ENCODE assay signal across 11 cellular contexts in genomic region chr13:78382481-78382880, GRCh38.
"Had no signal": no experiment of that assay in that cellular context is flagged by ENCODE, and none has a peak within 500 bp of the region (broad histone marks: within the 10 kb centered on the region; RNA-seq: fewer than 3 reads in every experiment).

No MANE protein-coding gene starts in this region.

- H3K4me1 Mint-ChIP-seq: activated CD4-positive, alpha-beta memory T cell treated with anti-CD3 and anti-CD28 coated beads, Interleukin-2, amount 10 ng/mL, durations not matched to agents 7 days and 5 days; activated naive CD8-positive, alpha-beta T cell treated with anti-CD3 and anti-CD28 coated beads, Interleukin-2, amount 10 ng/mL, durations not matched to agents 7 days and 5 days; nephron had no signal

- H3K4me3 Mint-ChIP-seq: activated CD4-positive, alpha-beta memory T cell treated with anti-CD3 and anti-CD28 coated beads, Interleukin-2, amount 10 ng/mL, durations not matched to agents 7 days and 5 days; activated naive CD8-positive, alpha-beta T cell treated with anti-CD3 and anti-CD28 coated beads, Interleukin-2, amount 10 ng/mL, durations not matched to agents 7 days and 5 days; activated T-cell treated with anti-CD3 and anti-CD28 coated beads, Interleukin-2, amount 50 U/mL, for 72 hours; nephron; type B pancreatic cell had no signal

- H3K36me3 Mint-ChIP-seq: activated naive CD8-positive, alpha-beta T cell treated with anti-CD3 and anti-CD28 coated beads, Interleukin-2, amount 10 ng/mL, durations not matched to agents 7 days and 5 days; type B pancreatic cell had no signal

- H3K27ac Mint-ChIP-seq: activated CD4-positive, alpha-beta memory T cell treated with anti-CD3 and anti-CD28 coated beads, Interleukin-2, amount 10 ng/mL, durations not matched to agents 7 days and 5 days; activated naive CD8-positive, alpha-beta T cell treated with anti-CD3 and anti-CD28 coated beads, Interleukin-2, amount 10 ng/mL, durations not matched to agents 7 days and 5 days; activated T-cell treated with anti-CD3 and anti-CD28 coated beads, Interleukin-2, amount 50 U/mL, for 72 hours; nephron; type B pancreatic cell had no signal

- DNase-seq: activated CD4-positive, alpha-beta memory T cell treated with anti-CD3 and anti-CD28 coated beads, Interleukin-2, amount 10 ng/mL, durations not matched to agents 7 days and 5 days; activated naive CD8-positive, alpha-beta T cell treated with anti-CD3 and anti-CD28 coated beads, Interleukin-2, amount 10 ng/mL, durations not matched to agents 7 days and 5 days; activated T-cell treated with anti-CD3 and anti-CD28 coated beads, Interleukin-2, amount 50 U/mL, for 72 hours; aorta; foreskin fibroblast; mesenchymal stem cell; stimulated activated CD4-positive, alpha-beta T cell treated with anti-CD3 and anti-CD28 coated beads, Interleukin-2, amount 100 ng/mL, for 48 hours; stimulated activated naive CD4-positive, alpha-beta T cell treated with Interleukin-2 at 50 U/mL for 16 hours; T-helper 9 cell had no signal

- H3K27me3 Mint-ChIP-seq: activated CD4-positive, alpha-beta memory T cell treated with anti-CD3 and anti-CD28 coated beads, Interleukin-2, amount 10 ng/mL, durations not matched to agents 7 days and 5 days; activated naive CD8-positive, alpha-beta T cell treated with anti-CD3 and anti-CD28 coated beads, Interleukin-2, amount 10 ng/mL, durations not matched to agents 7 days and 5 days; type B pancreatic cell had no signal

- H3K9me3 Mint-ChIP-seq: activated CD4-positive, alpha-beta memory T cell treated with anti-CD3 and anti-CD28 coated beads, Interleukin-2, amount 10 ng/mL, durations not matched to agents 7 days and 5 days; activated naive CD8-positive, alpha-beta T cell treated with anti-CD3 and anti-CD28 coated beads, Interleukin-2, amount 10 ng/mL, durations not matched to agents 7 days and 5 days; nephron; type B pancreatic cell had no signal
